In the genomic region with DNA sequence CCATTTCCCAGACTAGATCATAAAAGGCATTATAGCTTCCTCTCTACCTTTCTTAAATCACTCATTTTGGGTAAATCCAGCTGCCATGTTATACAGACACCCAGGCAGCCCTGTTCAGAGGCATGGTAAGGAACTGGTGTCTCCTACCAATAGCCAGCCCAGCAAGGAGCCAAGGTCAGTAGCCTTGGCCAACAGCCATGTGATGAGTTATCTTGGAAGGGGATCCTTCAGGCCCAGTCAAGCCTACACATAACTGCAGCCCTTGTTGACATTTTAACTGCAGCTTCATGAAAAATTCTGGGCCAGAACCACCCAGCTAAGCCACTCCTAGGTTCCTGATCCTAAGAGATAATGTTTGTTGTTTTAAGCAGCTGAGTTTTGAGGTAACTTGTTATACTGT, we compare ENCODE assay signal across 1 cellular context.
TF ChIP-seq lines count a peak whose summit lies in the region.

No MANE protein-coding gene starts in this region.

TF ChIP-seq in K562, 482 proteins besides CTCF, POLR2A, EP300 and RAD21 (continued from another document and continues in another):
- TF ChIP-seq ILF3 (IDR thresholded peaks at IDR 0.05; ENCODE audit: borderline replicate concordance) (no peak), TGIF2 (CRISPR knock-in tag; IDR thresholded peaks at IDR 0.05) (no peak), CXXC5 (CRISPR knock-in tag; IDR thresholded peaks at IDR 0.05) (no peak; the same call in 1 of the 2 replicates), PHB2 (IDR thresholded peaks at IDR 0.05; ENCODE audit: low read depth) (no peak), NFXL1 (CRISPR knock-in tag; IDR thresholded peaks at IDR 0.05) (no peak), ZNF239 (CRISPR knock-in tag; IDR thresholded peaks at IDR 0.05) (no peak), XRCC4 (IDR thresholded peaks at IDR 0.05; ENCODE audit: extremely low read depth, insufficient read depth, insufficient read length) (no peak), ADNP (tag; IDR thresholded peaks at IDR 0.05) (no peak), GTF2F1 (IDR thresholded peaks at IDR 0.05; ENCODE audit: low read depth, low read length) (no peak), TAF7 (tag; IDR thresholded peaks at IDR 0.05) (no peak), SNRNP70 (optimal IDR thresholded peaks at IDR 0.05; ENCODE audit: low read depth, low read length) (no peak), ZNF436 (CRISPR knock-in tag; IDR thresholded peaks at IDR 0.05) (no peak), KDM2B (CRISPR knock-in tag; IDR thresholded peaks at IDR 0.05) (no peak), FOSL1 (tag; conservative IDR thresholded peaks at IDR 0.05) (peak; percentile 64), CBX2 (IDR thresholded peaks at IDR 0.05; ENCODE audit: insufficient read depth, low read length, poor library complexity, severe bottlenecking) (no peak), TEAD4 (IDR thresholded peaks at IDR 0.05; ENCODE audit: low read length) (peak; percentile 32; the same call in 1 of the 2 replicates), TEAD4 (CRISPR knock-in tag; IDR thresholded peaks at IDR 0.05; ENCODE audit: borderline replicate concordance) (no peak), PURB (CRISPR knock-in tag; IDR thresholded peaks at IDR 0.05; ENCODE audit: low read depth) (no peak), LCOR (CRISPR knock-in tag; IDR thresholded peaks at IDR 0.05) (no peak), ESRRB (CRISPR knock-in tag; IDR thresholded peaks at IDR 0.05; ENCODE audit: borderline replicate concordance) (no peak), TCF7L2 (IDR thresholded peaks at IDR 0.05; ENCODE audit: low read depth, low read length) (no peak), ZNF212 (CRISPR knock-in tag; IDR thresholded peaks at IDR 0.05) (no peak), FOXP1 (CRISPR knock-in tag; IDR thresholded peaks at IDR 0.05) (no peak), RUNX1 (IDR thresholded peaks at IDR 0.05; ENCODE audit: low read depth) (no peak), BMI1 (IDR thresholded peaks at IDR 0.05; ENCODE audit: low read length) (no peak), TAF15 (IDR thresholded peaks at IDR 0.05; ENCODE audit: low read depth, low read length) (no peak), U2AF2 (optimal IDR thresholded peaks at IDR 0.05; ENCODE audit: low read depth, low read length) (no peak)
- TF ChIP-seq, protein P1, sequence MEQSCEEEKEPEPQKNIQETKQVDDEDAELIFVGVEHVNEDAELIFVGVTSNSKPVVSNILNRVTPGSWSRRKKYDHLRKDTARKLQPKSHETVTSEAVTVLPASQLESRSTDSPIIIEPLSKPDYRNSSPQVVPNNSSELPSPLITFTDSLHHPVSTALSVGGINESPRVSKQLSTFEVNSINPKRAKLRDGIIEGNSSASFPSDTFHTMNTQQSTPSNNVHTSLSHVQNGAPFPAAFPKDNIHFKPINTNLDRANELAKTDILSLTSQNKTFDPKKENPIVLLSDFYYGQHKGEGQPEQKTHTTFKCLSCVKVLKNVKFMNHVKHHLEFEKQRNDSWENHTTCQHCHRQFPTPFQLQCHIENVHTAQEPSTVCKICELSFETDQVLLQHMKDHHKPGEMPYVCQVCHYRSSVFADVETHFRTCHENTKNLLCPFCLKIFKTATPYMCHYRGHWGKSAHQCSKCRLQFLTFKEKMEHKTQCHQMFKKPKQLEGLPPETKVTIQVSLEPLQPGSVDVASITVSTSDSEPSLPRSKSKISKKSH (CRISPR knock-in tag; IDR thresholded peaks at IDR 0.05): no peak
- TF ChIP-seq, protein P2, sequence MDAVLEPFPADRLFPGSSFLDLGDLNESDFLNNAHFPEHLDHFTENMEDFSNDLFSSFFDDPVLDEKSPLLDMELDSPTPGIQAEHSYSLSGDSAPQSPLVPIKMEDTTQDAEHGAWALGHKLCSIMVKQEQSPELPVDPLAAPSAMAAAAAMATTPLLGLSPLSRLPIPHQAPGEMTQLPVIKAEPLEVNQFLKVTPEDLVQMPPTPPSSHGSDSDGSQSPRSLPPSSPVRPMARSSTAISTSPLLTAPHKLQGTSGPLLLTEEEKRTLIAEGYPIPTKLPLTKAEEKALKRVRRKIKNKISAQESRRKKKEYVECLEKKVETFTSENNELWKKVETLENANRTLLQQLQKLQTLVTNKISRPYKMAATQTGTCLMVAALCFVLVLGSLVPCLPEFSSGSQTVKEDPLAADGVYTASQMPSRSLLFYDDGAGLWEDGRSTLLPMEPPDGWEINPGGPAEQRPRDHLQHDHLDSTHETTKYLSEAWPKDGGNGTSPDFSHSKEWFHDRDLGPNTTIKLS (IDR thresholded peaks at IDR 0.05; ENCODE audit: borderline replicate concordance, low read depth): no peak
- TF ChIP-seq, protein P3, sequence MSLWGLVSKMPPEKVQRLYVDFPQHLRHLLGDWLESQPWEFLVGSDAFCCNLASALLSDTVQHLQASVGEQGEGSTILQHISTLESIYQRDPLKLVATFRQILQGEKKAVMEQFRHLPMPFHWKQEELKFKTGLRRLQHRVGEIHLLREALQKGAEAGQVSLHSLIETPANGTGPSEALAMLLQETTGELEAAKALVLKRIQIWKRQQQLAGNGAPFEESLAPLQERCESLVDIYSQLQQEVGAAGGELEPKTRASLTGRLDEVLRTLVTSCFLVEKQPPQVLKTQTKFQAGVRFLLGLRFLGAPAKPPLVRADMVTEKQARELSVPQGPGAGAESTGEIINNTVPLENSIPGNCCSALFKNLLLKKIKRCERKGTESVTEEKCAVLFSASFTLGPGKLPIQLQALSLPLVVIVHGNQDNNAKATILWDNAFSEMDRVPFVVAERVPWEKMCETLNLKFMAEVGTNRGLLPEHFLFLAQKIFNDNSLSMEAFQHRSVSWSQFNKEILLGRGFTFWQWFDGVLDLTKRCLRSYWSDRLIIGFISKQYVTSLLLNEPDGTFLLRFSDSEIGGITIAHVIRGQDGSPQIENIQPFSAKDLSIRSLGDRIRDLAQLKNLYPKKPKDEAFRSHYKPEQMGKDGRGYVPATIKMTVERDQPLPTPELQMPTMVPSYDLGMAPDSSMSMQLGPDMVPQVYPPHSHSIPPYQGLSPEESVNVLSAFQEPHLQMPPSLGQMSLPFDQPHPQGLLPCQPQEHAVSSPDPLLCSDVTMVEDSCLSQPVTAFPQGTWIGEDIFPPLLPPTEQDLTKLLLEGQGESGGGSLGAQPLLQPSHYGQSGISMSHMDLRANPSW (CRISPR knock-in tag; IDR thresholded peaks at IDR 0.05): no peak
- TF ChIP-seq, protein P4, sequence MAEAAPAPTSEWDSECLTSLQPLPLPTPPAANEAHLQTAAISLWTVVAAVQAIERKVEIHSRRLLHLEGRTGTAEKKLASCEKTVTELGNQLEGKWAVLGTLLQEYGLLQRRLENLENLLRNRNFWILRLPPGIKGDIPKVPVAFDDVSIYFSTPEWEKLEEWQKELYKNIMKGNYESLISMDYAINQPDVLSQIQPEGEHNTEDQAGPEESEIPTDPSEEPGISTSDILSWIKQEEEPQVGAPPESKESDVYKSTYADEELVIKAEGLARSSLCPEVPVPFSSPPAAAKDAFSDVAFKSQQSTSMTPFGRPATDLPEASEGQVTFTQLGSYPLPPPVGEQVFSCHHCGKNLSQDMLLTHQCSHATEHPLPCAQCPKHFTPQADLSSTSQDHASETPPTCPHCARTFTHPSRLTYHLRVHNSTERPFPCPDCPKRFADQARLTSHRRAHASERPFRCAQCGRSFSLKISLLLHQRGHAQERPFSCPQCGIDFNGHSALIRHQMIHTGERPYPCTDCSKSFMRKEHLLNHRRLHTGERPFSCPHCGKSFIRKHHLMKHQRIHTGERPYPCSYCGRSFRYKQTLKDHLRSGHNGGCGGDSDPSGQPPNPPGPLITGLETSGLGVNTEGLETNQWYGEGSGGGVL (CRISPR knock-in tag; IDR thresholded peaks at IDR 0.05): no peak
- TF ChIP-seq, protein P5, sequence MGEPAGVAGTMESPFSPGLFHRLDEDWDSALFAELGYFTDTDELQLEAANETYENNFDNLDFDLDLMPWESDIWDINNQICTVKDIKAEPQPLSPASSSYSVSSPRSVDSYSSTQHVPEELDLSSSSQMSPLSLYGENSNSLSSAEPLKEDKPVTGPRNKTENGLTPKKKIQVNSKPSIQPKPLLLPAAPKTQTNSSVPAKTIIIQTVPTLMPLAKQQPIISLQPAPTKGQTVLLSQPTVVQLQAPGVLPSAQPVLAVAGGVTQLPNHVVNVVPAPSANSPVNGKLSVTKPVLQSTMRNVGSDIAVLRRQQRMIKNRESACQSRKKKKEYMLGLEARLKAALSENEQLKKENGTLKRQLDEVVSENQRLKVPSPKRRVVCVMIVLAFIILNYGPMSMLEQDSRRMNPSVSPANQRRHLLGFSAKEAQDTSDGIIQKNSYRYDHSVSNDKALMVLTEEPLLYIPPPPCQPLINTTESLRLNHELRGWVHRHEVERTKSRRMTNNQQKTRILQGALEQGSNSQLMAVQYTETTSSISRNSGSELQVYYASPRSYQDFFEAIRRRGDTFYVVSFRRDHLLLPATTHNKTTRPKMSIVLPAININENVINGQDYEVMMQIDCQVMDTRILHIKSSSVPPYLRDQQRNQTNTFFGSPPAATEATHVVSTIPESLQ (CRISPR knock-in tag; IDR thresholded peaks at IDR 0.05): no peak
- TF ChIP-seq, protein P6, sequence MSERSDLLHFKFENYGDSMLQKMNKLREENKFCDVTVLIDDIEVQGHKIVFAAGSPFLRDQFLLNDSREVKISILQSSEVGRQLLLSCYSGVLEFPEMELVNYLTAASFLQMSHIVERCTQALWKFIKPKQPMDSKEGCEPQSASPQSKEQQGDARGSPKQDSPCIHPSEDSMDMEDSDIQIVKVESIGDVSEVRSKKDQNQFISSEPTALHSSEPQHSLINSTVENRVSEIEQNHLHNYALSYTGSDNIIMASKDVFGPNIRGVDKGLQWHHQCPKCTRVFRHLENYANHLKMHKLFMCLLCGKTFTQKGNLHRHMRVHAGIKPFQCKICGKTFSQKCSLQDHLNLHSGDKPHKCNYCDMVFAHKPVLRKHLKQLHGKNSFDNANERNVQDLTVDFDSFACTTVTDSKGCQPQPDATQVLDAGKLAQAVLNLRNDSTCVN (CRISPR knock-in tag; IDR thresholded peaks at IDR 0.05): no peak
- TF ChIP-seq, protein P7, sequence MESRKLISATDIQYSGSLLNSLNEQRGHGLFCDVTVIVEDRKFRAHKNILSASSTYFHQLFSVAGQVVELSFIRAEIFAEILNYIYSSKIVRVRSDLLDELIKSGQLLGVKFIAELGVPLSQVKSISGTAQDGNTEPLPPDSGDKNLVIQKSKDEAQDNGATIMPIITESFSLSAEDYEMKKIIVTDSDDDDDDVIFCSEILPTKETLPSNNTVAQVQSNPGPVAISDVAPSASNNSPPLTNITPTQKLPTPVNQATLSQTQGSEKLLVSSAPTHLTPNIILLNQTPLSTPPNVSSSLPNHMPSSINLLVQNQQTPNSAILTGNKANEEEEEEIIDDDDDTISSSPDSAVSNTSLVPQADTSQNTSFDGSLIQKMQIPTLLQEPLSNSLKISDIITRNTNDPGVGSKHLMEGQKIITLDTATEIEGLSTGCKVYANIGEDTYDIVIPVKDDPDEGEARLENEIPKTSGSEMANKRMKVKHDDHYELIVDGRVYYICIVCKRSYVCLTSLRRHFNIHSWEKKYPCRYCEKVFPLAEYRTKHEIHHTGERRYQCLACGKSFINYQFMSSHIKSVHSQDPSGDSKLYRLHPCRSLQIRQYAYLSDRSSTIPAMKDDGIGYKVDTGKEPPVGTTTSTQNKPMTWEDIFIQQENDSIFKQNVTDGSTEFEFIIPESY (CRISPR knock-in tag; IDR thresholded peaks at IDR 0.05): no peak
- TF ChIP-seq, protein P8, sequence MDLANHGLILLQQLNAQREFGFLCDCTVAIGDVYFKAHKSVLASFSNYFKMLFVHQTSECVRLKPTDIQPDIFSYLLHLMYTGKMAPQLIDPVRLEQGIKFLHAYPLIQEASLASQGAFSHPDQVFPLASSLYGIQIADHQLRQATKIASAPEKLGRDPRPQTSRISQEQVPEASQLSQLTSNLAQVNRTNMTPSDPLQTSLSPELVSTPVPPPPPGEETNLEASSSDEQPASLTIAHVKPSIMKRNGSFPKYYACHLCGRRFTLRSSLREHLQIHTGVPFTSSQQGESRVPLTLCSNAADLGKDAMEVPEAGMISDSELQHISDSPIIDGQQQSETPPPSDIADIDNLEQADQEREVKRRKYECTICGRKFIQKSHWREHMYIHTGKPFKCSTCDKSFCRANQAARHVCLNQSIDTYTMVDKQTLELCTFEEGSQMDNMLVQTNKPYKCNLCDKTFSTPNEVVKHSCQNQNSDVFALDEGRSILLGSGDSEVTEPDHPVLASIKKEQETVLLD (IDR thresholded peaks at IDR 0.05): no peak
- TF ChIP-seq, protein P9, sequence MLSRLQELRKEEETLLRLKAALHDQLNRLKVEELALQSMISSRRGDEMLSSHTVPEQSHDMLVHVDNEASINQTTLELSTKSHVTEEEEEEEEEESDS (CRISPR knock-in tag; IDR thresholded peaks at IDR 0.05): no peak
- TF ChIP-seq, protein P10, sequence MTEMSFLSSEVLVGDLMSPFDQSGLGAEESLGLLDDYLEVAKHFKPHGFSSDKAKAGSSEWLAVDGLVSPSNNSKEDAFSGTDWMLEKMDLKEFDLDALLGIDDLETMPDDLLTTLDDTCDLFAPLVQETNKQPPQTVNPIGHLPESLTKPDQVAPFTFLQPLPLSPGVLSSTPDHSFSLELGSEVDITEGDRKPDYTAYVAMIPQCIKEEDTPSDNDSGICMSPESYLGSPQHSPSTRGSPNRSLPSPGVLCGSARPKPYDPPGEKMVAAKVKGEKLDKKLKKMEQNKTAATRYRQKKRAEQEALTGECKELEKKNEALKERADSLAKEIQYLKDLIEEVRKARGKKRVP (CRISPR knock-in tag; IDR thresholded peaks at IDR 0.05): no peak
- TF ChIP-seq, protein P11, sequence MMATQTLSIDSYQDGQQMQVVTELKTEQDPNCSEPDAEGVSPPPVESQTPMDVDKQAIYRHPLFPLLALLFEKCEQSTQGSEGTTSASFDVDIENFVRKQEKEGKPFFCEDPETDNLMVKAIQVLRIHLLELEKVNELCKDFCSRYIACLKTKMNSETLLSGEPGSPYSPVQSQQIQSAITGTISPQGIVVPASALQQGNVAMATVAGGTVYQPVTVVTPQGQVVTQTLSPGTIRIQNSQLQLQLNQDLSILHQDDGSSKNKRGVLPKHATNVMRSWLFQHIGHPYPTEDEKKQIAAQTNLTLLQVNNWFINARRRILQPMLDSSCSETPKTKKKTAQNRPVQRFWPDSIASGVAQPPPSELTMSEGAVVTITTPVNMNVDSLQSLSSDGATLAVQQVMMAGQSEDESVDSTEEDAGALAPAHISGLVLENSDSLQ (IDR thresholded peaks at IDR 0.05): no peak
- TF ChIP-seq, protein P12, sequence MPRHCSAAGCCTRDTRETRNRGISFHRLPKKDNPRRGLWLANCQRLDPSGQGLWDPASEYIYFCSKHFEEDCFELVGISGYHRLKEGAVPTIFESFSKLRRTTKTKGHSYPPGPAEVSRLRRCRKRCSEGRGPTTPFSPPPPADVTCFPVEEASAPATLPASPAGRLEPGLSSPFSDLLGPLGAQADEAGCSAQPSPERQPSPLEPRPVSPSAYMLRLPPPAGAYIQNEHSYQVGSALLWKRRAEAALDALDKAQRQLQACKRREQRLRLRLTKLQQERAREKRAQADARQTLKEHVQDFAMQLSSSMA (CRISPR knock-in tag; IDR thresholded peaks at IDR 0.05): no peak
